Comparison of ENCODE assay signal across 19 cellular contexts in the genomic region with DNA sequence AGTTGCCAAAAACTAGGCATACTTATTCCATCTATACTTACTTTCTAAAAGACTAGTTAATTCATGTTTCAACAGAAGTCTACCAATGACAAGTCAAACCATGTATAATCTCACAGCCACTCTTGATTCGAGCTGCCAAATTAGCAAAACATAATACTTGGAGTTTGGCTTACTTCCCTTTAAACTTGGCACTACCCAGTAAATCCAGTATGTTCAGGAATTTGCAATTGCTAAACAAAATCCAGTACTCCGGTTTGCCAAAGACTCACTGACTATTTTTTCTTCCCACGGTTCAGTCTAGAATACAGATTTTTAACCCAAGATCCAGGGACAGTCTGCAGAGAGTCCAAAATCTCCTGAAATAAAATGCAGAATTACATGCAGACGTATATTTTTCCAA. TPM values are rescaled to one million over a fixed set of nuclear protein-coding genes. Genes with fewer than 3 reads are reported as not detected.
A peak's percentile ranks its signal among the peaks of the same experiment; 100 is the strongest.
DNase-seq lines count a peak whose midpoint lies in the region; ATAC-seq and TF ChIP-seq lines count a peak whose summit lies in the region.
"Had no signal": no experiment of that assay in that cellular context is flagged by ENCODE, and none has a peak within 500 bp of the region (broad histone marks: within the 10 kb centered on the region; RNA-seq: fewer than 3 reads in every experiment).

No MANE protein-coding gene starts in this region.

- H3K9ac ChIP-seq in IMR-90 (ENCODE audit: low read depth, low read length): no peak overlapping the region
- no peak overlapping the region for H3K9ac ChIP-seq in endodermal cell (ENCODE audit: extremely low read depth, low read length, poor library complexity, severe bottlenecking)

- POLR2A ChIA-PET in IMR-90 (lab: Charles Lee; ENCODE audit: unreplicated experiment): no interaction called here

- H2BK5ac ChIP-seq in IMR-90 (ENCODE audit: low read depth, low read length, poor library complexity, severe bottlenecking): no peak overlapping the region

- H3K4ac ChIP-seq in IMR-90 (ENCODE audit: low read depth, low read length): no peak overlapping the region

- H4K8ac ChIP-seq in IMR-90 (ENCODE audit: low read depth in 2 of 2, low read length in 2 of 2): no peak overlapping the region

- no peaks in the 10 kb centered on the region for H3K9me3 Mint-ChIP-seq in endodermal cell
- H3K9me3 Mint-ChIP-seq: activated naive CD4-positive, alpha-beta T cell treated with anti-CD3 and anti-CD28 coated beads, Interleukin-2, amount 10 ng/mL, durations not matched to agents 7 days and 5 days; CD4-positive, CD25-positive, alpha-beta regulatory T cell had no signal

- no peak for TF ChIP-seq RAD21 in IMR-90 (IDR thresholded peaks at IDR 0.05; ENCODE audit: low read length)

- no TSS peak for BruUV-seq in IMR-90 (replicated peaks; lab: Mats Ljungman, UMichigan)

- no peak overlapping the region for H3K56ac ChIP-seq in IMR-90 (ENCODE audit: extremely low read depth, insufficient read depth, low read length)

- H2BK120ac ChIP-seq in IMR-90 (ENCODE audit: low read depth, low read length): no peak overlapping the region

- no peak for TF ChIP-seq POLR2A in IMR-90 (IDR thresholded peaks at IDR 0.05; ENCODE audit: low read depth, low read length)

- peak overlapping the region; percentile 41; the same call in 1 of the 2 replicates for H3K4me2 ChIP-seq in IMR-90 (ENCODE audit: low read depth, low read length)

- peaks cover 22 to 42% of the 10 kb centered on the region in 2 experiments for H3K79me1 ChIP-seq in IMR-90 (ENCODE audit: low read depth in 1 of 2, low read length in 2 of 2)

- no peak overlapping the region for H4K91ac ChIP-seq in IMR-90 (ENCODE audit: insufficient read depth, low read depth, low read length)

- H3K27me3 ChIP-seq in IMR-90 (ENCODE audit: control insufficient read depth, insufficient read depth, low read length): no peaks in the 10 kb centered on the region
- no peaks in the 10 kb centered on the region for H3K27me3 ChIP-seq in tibial artery
- H3K27me3 ChIP-seq in endodermal cell (ENCODE audit: control insufficient read depth, insufficient read depth, low read length, poor library complexity, severe bottlenecking): no peaks in the 10 kb centered on the region

- no peak overlapping the region for H3K27ac Mint-ChIP-seq in endodermal cell
- H3K27ac Mint-ChIP-seq: activated naive CD4-positive, alpha-beta T cell treated with anti-CD3 and anti-CD28 coated beads, Interleukin-2, amount 10 ng/mL, durations not matched to agents 7 days and 5 days; CD4-positive, CD25-positive, alpha-beta regulatory T cell had no signal

- H3K36me3 Mint-ChIP-seq in endodermal cell (ENCODE audit: low read depth): peaks cover 12% of the 10 kb centered on the region

- TF ChIP-seq CTCF in IMR-90 (conservative IDR thresholded peaks at IDR 0.05; ENCODE audit: low read depth, low read length) (no peak), coronary artery (IDR thresholded peaks at IDR 0.05) (no peak), tibial artery (IDR thresholded peaks at IDR 0.05) (no peak), endodermal cell (conservative IDR thresholded peaks at IDR 0.05) (no peak)

- WGBS in IMR-90 (ENCODE audit: extremely low coverage in 2 of 2, insufficient read length in 1 of 2), 2 experiments: 15% methylated on average over 3 of the region's 4 CpGs; no CpG with 5 or more reads in 1 of the 2 experiments
- 90 to 93% methylated on average over 4 of the region's 4 CpGs for WGBS in endodermal cell (ENCODE audit: insufficient coverage in 1 of 2, insufficient read length in 1 of 2), 2 experiments

- dilution Hi-C loops in IMR-90 (cut with HindIII; ENCODE audit: low sequenced_read_pairs, unreplicated experiment): no loop called here

- H2BK15ac ChIP-seq in IMR-90 (ENCODE audit: low read depth, low read length): no peak overlapping the region

- no peaks in the 10 kb centered on the region for H3K9me3 ChIP-seq in IMR-90 (ENCODE audit: control insufficient read depth, insufficient read depth, low read length)
- H3K9me3 ChIP-seq in tibial artery: no peaks in the 10 kb centered on the region
- no peaks in the 10 kb centered on the region for H3K9me3 ChIP-seq in endodermal cell (ENCODE audit: control insufficient read depth, low read length)

- intact Hi-C loops in IMR-90 (cut with micrococcal nuclease): loop anchor here (10.0 kb wide), 1 partner anchor 1259 kb away; a partner anchor contains a TSS
- intact Hi-C loops in tibial artery (cut with DNase I; ENCODE audit: low total_unique reads): loop anchor here (10.0 kb wide), 1 partner anchor 321 kb away; no protein-coding TSS in a partner anchor

- in situ Hi-C loops in IMR-90 (cut with MboI; ENCODE audit: low sequenced_read_pairs): no loop called here

- peaks cover 17% of the 10 kb centered on the region for H3K4me1 Mint-ChIP-seq in endodermal cell

- no peak overlapping the region for H2AK9ac ChIP-seq in IMR-90 (replicated peaks; ENCODE audit: low read depth, low read length, poor library complexity)

- H3K27ac ChIP-seq in IMR-90 (ENCODE audit: insufficient read depth, low read length) (no peak overlapping the region), coronary artery (peak overlapping the region; percentile 65 to 76), tibial artery (peak overlapping the region; percentile 59 to 68), endodermal cell (ENCODE audit: low read depth, low read length) (no peak overlapping the region)

- no peak overlapping the region for H3K4me3 Mint-ChIP-seq in endodermal cell
- H3K4me3 Mint-ChIP-seq: activated naive CD4-positive, alpha-beta T cell treated with anti-CD3 and anti-CD28 coated beads, Interleukin-2, amount 10 ng/mL, durations not matched to agents 7 days and 5 days; CD4-positive, CD25-positive, alpha-beta regulatory T cell had no signal

- H4K5ac ChIP-seq in IMR-90 (ENCODE audit: low read depth, low read length): no peak overlapping the region

- no peak overlapping the region for H3K23ac ChIP-seq in IMR-90 (ENCODE audit: low read depth, low read length)

- ATAC-seq in IMR-90 (ENCODE audit: low read depth): no peak
- ATAC-seq: left lobe of liver; stimulated activated naive CD8-positive, alpha-beta T cell treated with anti-CD3 and anti-CD28 coated beads, Interleukin-15, Interleukin-2, amounts not matched to agents 100 U/mL and 50 U/mL, for 24 hours had no signal

- H3K27me3 Mint-ChIP-seq in endodermal cell (ENCODE audit: insufficient read depth): no peaks in the 10 kb centered on the region
- H3K27me3 Mint-ChIP-seq: CD4-positive, CD25-positive, alpha-beta regulatory T cell had no signal

- peaks cover 2% of the 10 kb centered on the region; the same call in 1 of the 2 replicates for H3K4me1 ChIP-seq in IMR-90 (ENCODE audit: control insufficient read depth, insufficient read depth, low read length)
- peaks cover 0 to 49% (median 42%) of the 10 kb centered on the region in 4 donors for H3K4me1 ChIP-seq in tibial artery
- H3K4me1 ChIP-seq in endodermal cell (ENCODE audit: control insufficient read depth, insufficient read depth, low read length): no peaks in the 10 kb centered on the region

- H4K20me1 ChIP-seq in IMR-90 (ENCODE audit: insufficient read depth, low read length): peaks cover 29% of the 10 kb centered on the region; the same call in 1 of the 2 replicates

- H3K36me3 ChIP-seq in IMR-90 (ENCODE audit: control insufficient read depth, insufficient read depth, low read length) (peaks cover 9% of the 10 kb centered on the region; the same call in 1 of the 2 replicates), tibial artery (peaks cover 4 to 16% (median 6%) of the 10 kb centered on the region in 3 donors), endodermal cell (ENCODE audit: control insufficient read depth, insufficient read depth, low read length) (peaks cover 41% of the 10 kb centered on the region)

- no peak overlapping the region for H3K18ac ChIP-seq in IMR-90 (ENCODE audit: low read depth, low read length)

- H3K9me1 ChIP-seq in IMR-90 (ENCODE audit: insufficient read depth, low read length): peaks cover 7% of the 10 kb centered on the region; the same call in 1 of the 2 replicates

- H2BK20ac ChIP-seq in IMR-90 (ENCODE audit: low read depth, low read length): no peak overlapping the region

- no peak overlapping the region for H2AK5ac ChIP-seq in IMR-90 (ENCODE audit: low read depth, low read length)

- H3K14ac ChIP-seq in IMR-90 (replicated peaks; ENCODE audit: low read depth, low read length): no peak overlapping the region

- CTCF ChIA-PET in IMR-90 (lab: Yijun Ruan, JAX): interaction anchor here (0.7 kb wide), 1 partner anchor 92 kb away, joined by 6 read pairs; no protein-coding TSS in a partner anchor

- no peak overlapping the region for H2AFZ ChIP-seq in IMR-90 (replicated peaks; ENCODE audit: low read length, poor library complexity)

- peak; percentile 30 for DNase-seq in IMR-90
- no peak for DNase-seq in coronary artery (ENCODE audit: low spot score)
- DNase-seq in iris pigment epithelial cell (ENCODE audit: low read depth): peak; percentile 13
- no peak for DNase-seq in tibial artery
- no peak for DNase-seq in activated CD8-positive, alpha-beta memory T cell treated with anti-CD3 and anti-CD28 coated beads, Interleukin-2, amount 50 U/mL, for 4 hours
- no peak for DNase-seq in endodermal cell
- DNase-seq in activated T-cell treated with anti-CD3 and anti-CD28 coated beads, Interleukin-2, amount 50 U/mL, for 48 hours: no peak
- DNase-seq: activated naive CD4-positive, alpha-beta T cell treated with anti-CD3 and anti-CD28 coated beads, Interleukin-2, amount 10 ng/mL, durations not matched to agents 7 days and 5 days; CD4-positive, CD25-positive, alpha-beta regulatory T cell; central memory CD4-positive, alpha-beta T cell; MM.1S; NCI-H1694 treated with DMSO at 0.1 percent for 48 hours; NCI-H510A; SIG-M5; stimulated activated naive CD8-positive, alpha-beta T cell treated with anti-CD3 and anti-CD28 coated beads, Interleukin-15, Interleukin-2, amounts not matched to agents 100 U/mL and 50 U/mL, for 24 hours had no signal

- H3K4me3 ChIP-seq in IMR-90 (ENCODE audit: insufficient read depth, low read depth, low read length) (no peak overlapping the region), coronary artery (peak overlapping the region; percentile 35), tibial artery (peak overlapping the region in 1 of 2 donors; percentile 8), endodermal cell (ENCODE audit: low read length) (no peak overlapping the region)

RNA-seq across cellular contexts. Expression of a gene that starts 4.6 kb away (rescaled TPM):
- total RNA-seq in IMR-90 (2012; rRNA removed) (152 and 190 TPM in 2 replicates), endodermal cell (10 to 100 TPM; 58.6 to 71.6 TPM)
- polyA plus RNA-seq in IMR-90 (2012; rRNA removed): 85.1 and 110 TPM in 2 replicates
- polyA plus RNA-seq in IMR-90 (2012; cell fraction: cytosol; rRNA removed): 26.7 and 38.0 TPM in 2 replicates
- polyA plus RNA-seq in IMR-90 (2012; cell fraction: nucleus; rRNA removed; ENCODE audit: low replicate concordance): 9.3 and 67.6 TPM in 2 replicates
- 36.5 TPM for polyA plus RNA-seq in endodermal cell (2013, experiment 1 of 2)
- 37.6 TPM for polyA plus RNA-seq in endodermal cell (2013, experiment 2 of 2)

RNA-seq across cellular contexts. Expression of a gene that starts 35.8 kb away (rescaled TPM):
- total RNA-seq in IMR-90 (2012; rRNA removed) (not detected in 2 replicates), endodermal cell (1 to 10 TPM; 2.3 to 3.3 TPM)
- not detected in 2 replicates for polyA plus RNA-seq in IMR-90 (2012; rRNA removed)
- not detected in 2 replicates for polyA plus RNA-seq in IMR-90 (2012; cell fraction: cytosol; rRNA removed)
- not detected in 2 replicates for polyA plus RNA-seq in IMR-90 (2012; cell fraction: nucleus; rRNA removed; ENCODE audit: low replicate concordance)
- polyA plus RNA-seq in endodermal cell (2013, experiment 1 of 2): 3.0 TPM
- polyA plus RNA-seq in endodermal cell (2013, experiment 2 of 2): 1.2 TPM
- total RNA-seq: CD4-positive, CD25-positive, alpha-beta regulatory T cell; epithelial cell of proximal tubule; H4; posterior vena cava had no signal
- polyA plus RNA-seq: CD4-positive, CD25-positive, alpha-beta regulatory T cell had no signal

RNA-seq across cellular contexts. Expression of a gene that starts 47.5 kb away (rescaled TPM):
- 2.2 and 2.7 TPM in 2 replicates for total RNA-seq in IMR-90 (2012; rRNA removed)
- polyA plus RNA-seq in IMR-90 (2012; rRNA removed): 8.3 and 8.5 TPM in 2 replicates
- polyA plus RNA-seq in IMR-90 (2012; cell fraction: cytosol; rRNA removed): 15.0 and 22.8 TPM in 2 replicates
- 9.6 and 18.7 TPM in 2 replicates for polyA plus RNA-seq in IMR-90 (2012; cell fraction: nucleus; rRNA removed; ENCODE audit: low replicate concordance)
- total RNA-seq in endodermal cell: 10 to 100 TPM; 23.3 to 24.8 TPM
- polyA plus RNA-seq in endodermal cell (2013, experiment 1 of 2): 13.3 TPM
- polyA plus RNA-seq in endodermal cell (2013, experiment 2 of 2): 10.6 TPM

Comparison
In these comparisons a context has a peak if more than half of its experiments do, and no peak if none do; other contexts are left out.
1. DNase-seq: peak in IMR-90 (single experiment) and iris pigment epithelial cell (single experiment); none in coronary artery (single experiment), tibial artery (0 of 2), activated CD8-positive, alpha-beta memory T cell treated with anti-CD3 and anti-CD28 coated beads, Interleukin-2, amount 50 U/mL, for 4 hours (single experiment), endodermal cell (single experiment) and activated T-cell treated with anti-CD3 and anti-CD28 coated beads, Interleukin-2, amount 50 U/mL, for 48 hours (0 of 2).
2. H3K27ac ChIP-seq: peak in coronary artery (2 of 2) and tibial artery (2 of 2); none in IMR-90 (single experiment) and endodermal cell (single experiment).